Comparison of ENCODE assay signal across 13 cellular contexts in genomic region chr9:34983209-34983608, GRCh38. TPM values are rescaled to one million over a fixed set of nuclear protein-coding genes. Genes with fewer than 3 reads are reported as not detected.
DNase-seq lines count a peak whose midpoint lies in the region; ATAC-seq lines count a peak whose summit lies in the region.
"Had no signal": no experiment of that assay in that cellular context is flagged by ENCODE, and none has a peak within 500 bp of the region (broad histone marks: within the 10 kb centered on the region; RNA-seq: fewer than 3 reads in every experiment).

No MANE protein-coding gene starts in this region.

- no peaks in the 10 kb centered on the region for H3K36me3 Mint-ChIP-seq in activated naive CD4-positive, alpha-beta T cell treated with anti-CD3 and anti-CD28 coated beads, Interleukin-2, amount 50 U/mL, for 24 hours
- H3K36me3 Mint-ChIP-seq in activated naive CD4-positive, alpha-beta T cell treated with anti-CD3 and anti-CD28 coated beads, Interleukin-2, amount 50 U/mL, for 72 hours: no peaks in the 10 kb centered on the region
- H3K36me3 Mint-ChIP-seq in activated T-helper 2 cell treated with anti-CD3 and anti-CD28 coated beads, Interferon-gamma antibody, Interleukin-2, Interleukin-4, amounts not matched to agents 10 μg/mL and 5 μg/mL and 100 μg/mL, durations not matched to agents 14 hours and 24 hours and 36 hours (ENCODE audit: low read depth): no peaks in the 10 kb centered on the region

- no peak for DNase-seq in activated naive CD4-positive, alpha-beta T cell treated with anti-CD3 and anti-CD28 coated beads, Interleukin-2, amount 50 U/mL, for 72 hours (ENCODE audit: low spot score in 2 of 2)
- DNase-seq in NAMALWA (ENCODE audit: low spot score): peak; percentile 27
- DNase-seq in NCI-H1694 (lab: John Stamatoyannopoulos, UW): no peak
- no peak for DNase-seq in activated T-helper 2 cell treated with anti-CD3 and anti-CD28 coated beads, Interferon-gamma antibody, Interleukin-2, Interleukin-4, amounts not matched to agents 10 μg/mL and 5 μg/mL and 100 μg/mL, durations not matched to agents 14 hours and 24 hours and 36 hours (ENCODE audit: low spot score)
- DNase-seq in GM03348 (ENCODE audit: low spot score): no peak
- DNase-seq: activated CD4-positive, alpha-beta T cell treated with anti-CD3 and anti-CD28 coated beads, Interleukin-2, amount 50 U/mL, for 48 hours; esophagus squamous epithelium; kidney glomerular epithelial cell; NCI-H1105 had no signal

- peaks cover 35% of the 10 kb centered on the region for H3K4me1 ChIP-seq in thymus (ENCODE audit: control insufficient read depth, insufficient read depth, low read length)

- peak overlapping the region; percentile 69 for H3K27ac Mint-ChIP-seq in activated naive CD4-positive, alpha-beta T cell treated with anti-CD3 and anti-CD28 coated beads, Interleukin-2, amount 50 U/mL, for 24 hours
- peak overlapping the region in 1 of 2 donors; percentile 20 for H3K27ac Mint-ChIP-seq in activated naive CD4-positive, alpha-beta T cell treated with anti-CD3 and anti-CD28 coated beads, Interleukin-2, amount 50 U/mL, for 72 hours
- no peak overlapping the region for H3K27ac Mint-ChIP-seq in activated T-helper 2 cell treated with anti-CD3 and anti-CD28 coated beads, Interferon-gamma antibody, Interleukin-2, Interleukin-4, amounts not matched to agents 10 μg/mL and 5 μg/mL and 100 μg/mL, durations not matched to agents 14 hours and 24 hours and 36 hours

- no peaks in the 10 kb centered on the region for H3K36me3 ChIP-seq in thymus (ENCODE audit: control insufficient read depth, insufficient read depth)
- H3K36me3 ChIP-seq: esophagus squamous epithelium had no signal

- H3K27ac ChIP-seq in thymus (ENCODE audit: low read depth): peak overlapping the region; percentile 55
- H3K27ac ChIP-seq: esophagus squamous epithelium, RWPE1 had no signal

- H3K4me1 Mint-ChIP-seq in activated naive CD4-positive, alpha-beta T cell treated with anti-CD3 and anti-CD28 coated beads, Interleukin-2, amount 50 U/mL, for 24 hours: peaks cover 60% of the 10 kb centered on the region
- H3K4me1 Mint-ChIP-seq in activated T-helper 2 cell treated with anti-CD3 and anti-CD28 coated beads, Interferon-gamma antibody, Interleukin-2, Interleukin-4, amounts not matched to agents 10 μg/mL and 5 μg/mL and 100 μg/mL, durations not matched to agents 14 hours and 24 hours and 36 hours (ENCODE audit: low read depth): peaks cover 48% of the 10 kb centered on the region

- H3K9me3 Mint-ChIP-seq in activated naive CD4-positive, alpha-beta T cell treated with anti-CD3 and anti-CD28 coated beads, Interleukin-2, amount 50 U/mL, for 24 hours: no peaks in the 10 kb centered on the region
- H3K9me3 Mint-ChIP-seq in activated naive CD4-positive, alpha-beta T cell treated with anti-CD3 and anti-CD28 coated beads, Interleukin-2, amount 50 U/mL, for 72 hours: no peaks in the 10 kb centered on the region
- no peaks in the 10 kb centered on the region for H3K9me3 Mint-ChIP-seq in activated T-helper 2 cell treated with anti-CD3 and anti-CD28 coated beads, Interferon-gamma antibody, Interleukin-2, Interleukin-4, amounts not matched to agents 10 μg/mL and 5 μg/mL and 100 μg/mL, durations not matched to agents 14 hours and 24 hours and 36 hours

- no peak overlapping the region for H3K4me3 Mint-ChIP-seq in activated naive CD4-positive, alpha-beta T cell treated with anti-CD3 and anti-CD28 coated beads, Interleukin-2, amount 50 U/mL, for 24 hours
- no peak overlapping the region for H3K4me3 Mint-ChIP-seq in activated T-helper 2 cell treated with anti-CD3 and anti-CD28 coated beads, Interferon-gamma antibody, Interleukin-2, Interleukin-4, amounts not matched to agents 10 μg/mL and 5 μg/mL and 100 μg/mL, durations not matched to agents 14 hours and 24 hours and 36 hours (ENCODE audit: low read depth)

- intact Hi-C loops in activated T-helper 2 cell treated with anti-CD3 and anti-CD28 coated beads, Interferon-gamma antibody, Interleukin-2, Interleukin-4, amounts not matched to agents 10 μg/mL and 5 μg/mL and 100 μg/mL, durations not matched to agents 14 hours and 24 hours and 36 hours (cut with micrococcal nuclease): no loop called here

- ATAC-seq in activated naive CD4-positive, alpha-beta T cell treated with anti-CD3 and anti-CD28 coated beads, Interleukin-2, amount 50 U/mL, for 72 hours: no peak
- peak; percentile 55 for ATAC-seq in HG02885 (IDR thresholded peaks at IDR 0.05; ENCODE audit: poor library complexity, unreplicated experiment)

- WGBS in thymus: 52% methylated on average over 2 of the region's 2 CpGs

- H3K27me3 Mint-ChIP-seq in activated naive CD4-positive, alpha-beta T cell treated with anti-CD3 and anti-CD28 coated beads, Interleukin-2, amount 50 U/mL, for 24 hours: no peaks in the 10 kb centered on the region
- H3K27me3 Mint-ChIP-seq in activated T-helper 2 cell treated with anti-CD3 and anti-CD28 coated beads, Interferon-gamma antibody, Interleukin-2, Interleukin-4, amounts not matched to agents 10 μg/mL and 5 μg/mL and 100 μg/mL, durations not matched to agents 14 hours and 24 hours and 36 hours (ENCODE audit: low read depth): no peaks in the 10 kb centered on the region

- H3K4me3 ChIP-seq in thymus (ENCODE audit: low read length): no peak overlapping the region
- H3K4me3 ChIP-seq: esophagus squamous epithelium had no signal

- H3K27me3 ChIP-seq in thymus (ENCODE audit: control insufficient read depth, insufficient read depth): no peaks in the 10 kb centered on the region
- H3K27me3 ChIP-seq: esophagus squamous epithelium had no signal

- H3K9me3 ChIP-seq in thymus (ENCODE audit: control insufficient read depth): no peaks in the 10 kb centered on the region
- H3K9me3 ChIP-seq: esophagus squamous epithelium had no signal

RNA-seq across cellular contexts. Expression of gene DNAJB5, which starts 6.3 kb away (rescaled TPM):
- 10 to 100 TPM in 1 of 2 donors, 1 to 10 TPM in 1; 9.3 to 42.5 TPM for total RNA-seq in activated naive CD4-positive, alpha-beta T cell treated with anti-CD3 and anti-CD28 coated beads, Interleukin-2, amount 50 U/mL, for 72 hours
- 13.4 TPM for polyA plus RNA-seq in thymus
- 7.5 and 11.3 TPM in 2 replicates for total RNA-seq in activated T-helper 2 cell treated with anti-CD3 and anti-CD28 coated beads, Interferon-gamma antibody, Interleukin-2, Interleukin-4, amounts not matched to agents 10 μg/mL and 5 μg/mL and 100 μg/mL, durations not matched to agents 14 hours and 24 hours and 36 hours

RNA-seq across cellular contexts. Expression of gene PHF24, which starts 25.1 kb away (rescaled TPM):
- under 1 TPM; 0.06 to 0.09 TPM for total RNA-seq in activated naive CD4-positive, alpha-beta T cell treated with anti-CD3 and anti-CD28 coated beads, Interleukin-2, amount 50 U/mL, for 72 hours
- polyA plus RNA-seq in thymus: 0.37 TPM
- total RNA-seq in activated T-helper 2 cell treated with anti-CD3 and anti-CD28 coated beads, Interferon-gamma antibody, Interleukin-2, Interleukin-4, amounts not matched to agents 10 μg/mL and 5 μg/mL and 100 μg/mL, durations not matched to agents 14 hours and 24 hours and 36 hours: 0.11 TPM in 1 of 2 replicates, not detected in the other
